ENCODE assay signal across 32 cellular contexts in the genomic region with DNA sequence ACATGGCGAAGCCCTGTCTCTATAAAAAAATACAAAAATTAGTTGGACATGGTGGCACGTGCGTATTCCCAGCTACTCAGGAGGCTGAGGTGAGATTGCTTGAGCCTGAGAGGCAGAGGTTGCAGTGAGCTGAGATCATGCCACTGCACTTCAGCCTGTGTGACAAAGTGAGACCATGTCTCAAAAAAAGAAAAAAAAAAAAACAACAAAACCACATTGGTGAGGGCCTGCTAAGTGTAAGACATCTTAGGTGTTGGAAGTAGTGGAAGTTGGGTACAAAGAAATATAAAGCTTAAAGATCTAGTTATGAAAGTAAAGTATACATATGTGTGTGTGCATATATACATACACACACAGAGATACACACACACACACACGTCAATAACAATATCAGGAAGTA.
"Had no signal": no experiment of that assay in that cellular context is flagged by ENCODE, and none has a peak within 500 bp of the region (broad histone marks: within the 10 kb centered on the region; RNA-seq: fewer than 3 reads in every experiment).

No MANE protein-coding gene starts in this region.

- H3K79me2 ChIP-seq: hepatocyte had no signal

- H3K27me3 Mint-ChIP-seq: activated CD4-positive, alpha-beta memory T cell treated with anti-CD3 and anti-CD28 coated beads for 36 hours; activated naive CD4-positive, alpha-beta T cell treated with anti-CD3 and anti-CD28 coated beads, Interleukin-2, amount 50 U/mL, for 24 hours; activated naive CD8-positive, alpha-beta T cell treated with anti-CD3 and anti-CD28 coated beads, Interleukin-2, amount 50 U/mL, for 24 hours; activated T-cell treated with anti-CD3 and anti-CD28 coated beads, Interleukin-2, amount 50 U/mL, for 24 hours; activated T-helper 17 cell treated with anti-CD3 and anti-CD28 coated beads, Interleukin-2, amount 50 U/mL, for 72 hours; dendritic cell treated with granulocyte-macrophage colony-stimulating factor and Interleukin-4, amounts not matched to agents 40 ng/mL and 50 ng/mL, for 4 days; stimulated activated memory B cell treated with anti-CD40 and anti-IgM and Interleukin-4, amounts not matched to agents 10 μg/mL and 1 μg/mL and 100 μg/mL, for 72 hours; stimulated activated naive CD8-positive, alpha-beta T cell treated with anti-CD3 and anti-CD28 coated beads, Interleukin-15, amount 100 ng/mL, for 72 hours had no signal

- H3K9me3 Mint-ChIP-seq: activated CD4-positive, alpha-beta memory T cell treated with anti-CD3 and anti-CD28 coated beads for 36 hours; activated naive CD4-positive, alpha-beta T cell treated with anti-CD3 and anti-CD28 coated beads, Interleukin-2, amount 50 U/mL, for 24 hours; activated naive CD8-positive, alpha-beta T cell treated with anti-CD3 and anti-CD28 coated beads, Interleukin-2, amount 50 U/mL, for 24 hours; activated T-cell treated with anti-CD3 and anti-CD28 coated beads, Interleukin-2, amount 50 U/mL, for 24 hours; activated T-helper 17 cell treated with anti-CD3 and anti-CD28 coated beads, Interleukin-2, amount 50 U/mL, for 72 hours; dendritic cell treated with granulocyte-macrophage colony-stimulating factor and Interleukin-4, amounts not matched to agents 40 ng/mL and 50 ng/mL, for 4 days; stimulated activated memory B cell treated with anti-CD40 and anti-IgM and Interleukin-4, amounts not matched to agents 10 μg/mL and 1 μg/mL and 100 μg/mL, for 72 hours had no signal

- H3K4me3 ChIP-seq: gastrocnemius medialis, hepatocyte, mucosa of descending colon, ovary, prostate gland, skin epidermis, thyroid gland, upper lobe of left lung, vagina had no signal

- H3K9me3 ChIP-seq: gastrocnemius medialis, mucosa of descending colon, ovary, prostate gland, thyroid gland, upper lobe of left lung, vagina had no signal

- H2AFZ ChIP-seq: hepatocyte had no signal

- H3K27ac ChIP-seq: epithelial cell of prostate, gastrocnemius medialis, hepatocyte, ovary, prostate gland, skin epidermis, thyroid gland, upper lobe of left lung, vagina had no signal

- DNase-seq: activated CD4-positive, alpha-beta memory T cell treated with anti-CD3 and anti-CD28 coated beads for 36 hours; activated CD4-positive, alpha-beta T cell treated with anti-CD3 and anti-CD28 coated beads for 4 hours; activated CD8-positive, alpha-beta memory T cell treated with anti-CD3 and anti-CD28 coated beads, Interleukin-2, amount 50 U/mL, for 4 hours; activated naive CD8-positive, alpha-beta T cell treated with anti-CD3 and anti-CD28 coated beads, Interleukin-2, amount 50 U/mL, for 24 hours; activated T-cell treated with anti-CD3 and anti-CD28 coated beads, Interleukin-2, amount 50 U/mL, for 24 hours; amygdala; central memory CD4-positive, alpha-beta T cell; effector CD4-positive, alpha-beta T cell; gastrocnemius medialis; left cardiac atrium; left ventricle myocardium superior; mucosa of descending colon; ovary; retina; stimulated activated CD4-positive, alpha-beta T cell treated with anti-CD3 and anti-CD28 coated beads, Interleukin-12 subunit alpha, Interleukin-12 subunit beta, amount 100 ng/mL, for 4 hours; stimulated activated CD4-positive, alpha-beta T cell treated with anti-CD3 and anti-CD28 coated beads, Interleukin-4, amount 100 ng/mL, for 4 hours; stimulated activated CD8-positive, alpha-beta memory T cell treated with anti-CD3 and anti-CD28 coated beads, Interleukin-4, amount 100 ng/mL, for 48 hours; stimulated activated naive CD8-positive, alpha-beta T cell treated with anti-CD3 and anti-CD28 coated beads, Interleukin-15, amount 100 ng/mL, for 72 hours; substantia nigra; T-helper 1 cell; thyroid gland; upper lobe of left lung had no signal

- H3K4me1 Mint-ChIP-seq: stimulated activated memory B cell treated with anti-CD40 and anti-IgM and Interleukin-4, amounts not matched to agents 10 μg/mL and 1 μg/mL and 100 μg/mL, for 72 hours had no signal

- H3K4me1 ChIP-seq: prostate gland, thyroid gland, upper lobe of left lung, vagina had no signal

- H3K4me2 ChIP-seq: hepatocyte had no signal

- H3K27ac Mint-ChIP-seq: activated CD4-positive, alpha-beta memory T cell treated with anti-CD3 and anti-CD28 coated beads for 36 hours; activated naive CD8-positive, alpha-beta T cell treated with anti-CD3 and anti-CD28 coated beads, Interleukin-2, amount 50 U/mL, for 24 hours; activated T-helper 17 cell treated with anti-CD3 and anti-CD28 coated beads, Interleukin-2, amount 50 U/mL, for 72 hours; dendritic cell treated with granulocyte-macrophage colony-stimulating factor and Interleukin-4, amounts not matched to agents 40 ng/mL and 50 ng/mL, for 4 days; stimulated activated memory B cell treated with anti-CD40 and anti-IgM and Interleukin-4, amounts not matched to agents 10 μg/mL and 1 μg/mL and 100 μg/mL, for 72 hours had no signal

- ATAC-seq: sciatic nerve; stimulated activated memory B cell treated with anti-CD40 and anti-IgM and Interleukin-4, amounts not matched to agents 10 μg/mL and 1 μg/mL and 100 μg/mL, for 72 hours; stimulated activated naive CD8-positive, alpha-beta T cell treated with anti-CD3 and anti-CD28 coated beads, Interleukin-15, amount 100 ng/mL, for 72 hours had no signal

- H3K27me3 ChIP-seq: gastrocnemius medialis, hepatocyte, ovary, thyroid gland, upper lobe of left lung, vagina had no signal

- H3K4me3 Mint-ChIP-seq: activated CD4-positive, alpha-beta memory T cell treated with anti-CD3 and anti-CD28 coated beads for 36 hours; activated naive CD4-positive, alpha-beta T cell treated with anti-CD3 and anti-CD28 coated beads, Interleukin-2, amount 50 U/mL, for 24 hours; activated naive CD8-positive, alpha-beta T cell treated with anti-CD3 and anti-CD28 coated beads, Interleukin-2, amount 50 U/mL, for 24 hours; activated T-cell treated with anti-CD3 and anti-CD28 coated beads, Interleukin-2, amount 50 U/mL, for 24 hours; activated T-helper 17 cell treated with anti-CD3 and anti-CD28 coated beads, Interleukin-2, amount 50 U/mL, for 72 hours; dendritic cell treated with granulocyte-macrophage colony-stimulating factor and Interleukin-4, amounts not matched to agents 40 ng/mL and 50 ng/mL, for 4 days; stimulated activated memory B cell treated with anti-CD40 and anti-IgM and Interleukin-4, amounts not matched to agents 10 μg/mL and 1 μg/mL and 100 μg/mL, for 72 hours; stimulated activated naive CD8-positive, alpha-beta T cell treated with anti-CD3 and anti-CD28 coated beads, Interleukin-15, amount 100 ng/mL, for 72 hours had no signal

- H3K36me3 ChIP-seq: gastrocnemius medialis, ovary, prostate gland, thyroid gland had no signal
